Comparison of ENCODE assay signal across 9 cellular contexts in genomic region chr13:48562296-48563066, GRCh38. TPM values are rescaled to one million over a fixed set of nuclear protein-coding genes. Genes with fewer than 3 reads are reported as not detected.
DNase-seq lines count a peak whose midpoint lies in the region; ATAC-seq and TF ChIP-seq lines count a peak whose summit lies in the region.
"Had no signal": no experiment of that assay in that cellular context is flagged by ENCODE, and none has a peak within 500 bp of the region (broad histone marks: within the 10 kb centered on the region; RNA-seq: fewer than 3 reads in every experiment).

No MANE protein-coding gene starts in this region.

- intact Hi-C loops in Caco-2 (cut with micrococcal nuclease; ENCODE audit: unreplicated experiment), result no loop called here

- H2AFZ ChIP-seq in OCI-LY3 (ENCODE audit: low read depth, low read length), result no peak overlapping the region

- H3K4me3 Mint-ChIP-seq in activated naive CD4-positive, alpha-beta T cell treated with anti-CD3 and anti-CD28 coated beads, Interleukin-2, amount 50 U/mL, for 24 hours, result peak overlapping the region; percentile 16
- H3K4me3 Mint-ChIP-seq in Caco-2 (ENCODE audit: unreplicated experiment), result no peak overlapping the region

- H3K9me3 ChIP-seq in OCI-LY3 (ENCODE audit: insufficient read depth, low read length) (peaks cover 8% of the 10 kb centered on the region), Caco-2 (no peaks in the 10 kb centered on the region)

- peaks cover 29% of the 10 kb centered on the region for H3K4me1 Mint-ChIP-seq in activated naive CD4-positive, alpha-beta T cell treated with anti-CD3 and anti-CD28 coated beads, Interleukin-2, amount 50 U/mL, for 24 hours
- peaks cover 6% of the 10 kb centered on the region for H3K4me1 Mint-ChIP-seq in Caco-2 (ENCODE audit: low read depth, unreplicated experiment)

- POLR2A ChIA-PET in Caco-2 (lab: Charles Lee), result no interaction called here

- TF ChIP-seq CTCF in OCI-LY3 (IDR thresholded peaks at IDR 0.05; ENCODE audit: low read depth, low read length) (no peak), Caco-2 (IDR thresholded peaks at IDR 0.05; ENCODE audit: insufficient read depth in 1 of 2, low read depth in 1 of 2, low read length in 1 of 2, severe bottlenecking in 1 of 2, unreplicated experiment in 1 of 2) (no peak)

- H3K4me1 ChIP-seq in OCI-LY3 (ENCODE audit: low read length) (peaks cover 40% of the 10 kb centered on the region), Caco-2 (no peaks in the 10 kb centered on the region)

- H3K9ac ChIP-seq in OCI-LY3 (ENCODE audit: low read length), result no peak overlapping the region

- H3K36me3 Mint-ChIP-seq in activated naive CD4-positive, alpha-beta T cell treated with anti-CD3 and anti-CD28 coated beads, Interleukin-2, amount 50 U/mL, for 24 hours, result no peaks in the 10 kb centered on the region
- no peaks in the 10 kb centered on the region for H3K36me3 Mint-ChIP-seq in Caco-2 (ENCODE audit: insufficient read depth, unreplicated experiment)

- H3K79me2 ChIP-seq in OCI-LY3 (ENCODE audit: low read length), result no peaks in the 10 kb centered on the region

- H3K4me2 ChIP-seq in OCI-LY3 (ENCODE audit: low read length), result peak overlapping the region; percentile 63

- H3K27ac Mint-ChIP-seq in activated naive CD4-positive, alpha-beta T cell treated with anti-CD3 and anti-CD28 coated beads, Interleukin-2, amount 50 U/mL, for 24 hours, result peak overlapping the region; percentile 36
- H3K27ac Mint-ChIP-seq in Caco-2 (ENCODE audit: unreplicated experiment), result no peak overlapping the region

- peaks cover 6% of the 10 kb centered on the region; the same call in 1 of the 2 replicates for H4K20me1 ChIP-seq in OCI-LY3 (ENCODE audit: insufficient read depth, low read length)

- peaks cover 18% of the 10 kb centered on the region for H3K27me3 Mint-ChIP-seq in activated naive CD4-positive, alpha-beta T cell treated with anti-CD3 and anti-CD28 coated beads, Interleukin-2, amount 50 U/mL, for 24 hours
- H3K27me3 Mint-ChIP-seq in Caco-2 (ENCODE audit: insufficient read depth, unreplicated experiment), result no peaks in the 10 kb centered on the region

- CTCF ChIA-PET in Caco-2 (lab: Charles Lee), result no interaction called here

- DNase-seq in stimulated activated CD8-positive, alpha-beta memory T cell treated with anti-CD3 and anti-CD28 coated beads, Interleukin-12 subunit alpha, Interleukin-12 subunit beta, amount 100 ng/mL, for 4 hours (ENCODE audit: low read depth), result peak; percentile 27
- DNase-seq in NCI-H82 (lab: John Stamatoyannopoulos, UW) (no peak), NCI-H2029 treated with DMSO at 0.1 percent for 48 hours (lab: John Stamatoyannopoulos, UW) (no peak), Caco-2 (no peak)
- DNase-seq: IMR-90 had no signal

- peak; percentile 96 for ATAC-seq in GM18517 (IDR thresholded peaks at IDR 0.05; ENCODE audit: unreplicated experiment)
- peak; percentile 99 for ATAC-seq in HG02840 (IDR thresholded peaks at IDR 0.05; ENCODE audit: low FRiP score, unreplicated experiment)

- BruUV-seq in Caco-2 (replicated peaks; lab: Mats Ljungman, UMichigan), result no TSS peak

- 0 out of 2 replicates have a peak overlapping the region, but pooled peaks have one; percentile 1 for H3K27ac ChIP-seq in OCI-LY3 (ENCODE audit: low read length)

- no peaks in the 10 kb centered on the region for H3K9me3 Mint-ChIP-seq in activated naive CD4-positive, alpha-beta T cell treated with anti-CD3 and anti-CD28 coated beads, Interleukin-2, amount 50 U/mL, for 24 hours
- no peaks in the 10 kb centered on the region for H3K9me3 Mint-ChIP-seq in Caco-2 (ENCODE audit: unreplicated experiment)

- H3K4me3 ChIP-seq in OCI-LY3 (ENCODE audit: low read length) (peak overlapping the region; percentile 41), Caco-2 (ENCODE audit: low read depth, low read length) (no peak overlapping the region)

- H3K36me3 ChIP-seq in OCI-LY3 (replicated peaks; ENCODE audit: low read depth, low read length) (peaks cover 3% of the 10 kb centered on the region), Caco-2 (ENCODE audit: control insufficient read depth, insufficient read depth, low read length) (no peaks in the 10 kb centered on the region)

- H3K27me3 ChIP-seq in OCI-LY3 (ENCODE audit: low read depth, low read length), result peaks cover 84% of the 10 kb centered on the region
- no peaks in the 10 kb centered on the region for H3K27me3 ChIP-seq in Caco-2 (replicated peaks; ENCODE audit: control insufficient read depth, insufficient read depth, low read length)

RNA-seq across cellular contexts. Expression of gene RCBTB2, which starts 29.6 kb away (rescaled TPM):
- total RNA-seq in Caco-2 (2022), result 0.74 and 1.1 TPM in 2 replicates
